In the genomic region with DNA sequence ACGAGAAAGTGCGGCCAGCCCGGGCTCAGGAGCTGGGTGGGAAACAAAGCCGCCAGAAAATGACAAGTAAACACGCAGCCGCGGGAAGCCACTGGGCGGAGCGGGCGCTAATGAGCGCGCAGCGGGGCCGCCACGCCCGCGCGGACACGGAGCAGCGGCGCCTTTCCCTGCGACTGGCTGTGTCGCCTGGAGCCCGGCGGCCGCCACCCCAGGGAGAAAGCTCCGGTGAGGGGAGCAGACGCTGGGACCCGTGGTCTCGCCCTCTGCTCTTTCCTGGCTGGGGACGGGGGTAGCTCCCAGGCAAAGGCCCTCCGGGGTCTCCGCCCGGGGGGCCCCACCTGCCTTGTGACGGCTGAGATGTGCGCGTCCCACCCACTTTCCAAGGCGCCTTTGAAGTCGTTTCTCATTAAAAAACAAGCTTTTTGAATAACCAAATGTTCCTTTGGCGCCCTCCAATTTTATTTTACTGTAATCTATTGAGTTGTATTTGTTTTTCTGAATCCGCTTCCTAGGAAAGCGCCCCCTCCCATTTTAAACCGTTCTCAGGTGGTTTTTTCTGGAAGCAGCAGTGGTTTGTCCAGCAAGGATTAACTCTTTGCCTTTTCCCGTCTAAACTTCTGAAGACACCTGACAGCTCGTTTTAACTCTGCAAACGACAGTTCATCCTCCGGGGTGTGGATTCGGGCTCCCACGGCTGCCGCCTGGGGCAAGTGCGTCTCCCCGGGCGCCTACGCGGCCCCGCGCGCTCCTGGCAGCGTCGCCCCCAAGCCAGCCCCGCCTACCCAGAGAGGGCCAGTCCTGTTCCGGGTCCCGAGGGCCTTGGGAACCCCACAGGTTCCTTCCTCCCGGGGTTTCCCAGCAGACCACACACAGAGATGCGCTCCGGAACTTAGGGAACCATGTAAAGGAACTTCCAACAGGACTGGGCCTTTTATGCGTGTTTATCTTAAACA, we compare ENCODE assay signal across 8 cellular contexts. TPM values are rescaled to one million over a fixed set of nuclear protein-coding genes. Genes with fewer than 3 reads are reported as not detected.
DNase-seq lines count a peak whose midpoint lies in the region; ATAC-seq and TF ChIP-seq lines count a peak whose summit lies in the region.

No MANE protein-coding gene starts in this region.

- no peaks in the 10 kb centered on the region for H3K9me3 Mint-ChIP-seq in stimulated activated effector memory CD8-positive, alpha-beta T cell treated with anti-CD3 and anti-CD28 coated beads, Interleukin-12 subunit alpha, Interleukin-12 subunit beta, amount 100 ng/mL, for 72 hours

- H3K4me2 ChIP-seq in DND-41 (ENCODE audit: insufficient read depth, low read length), result no peak overlapping the region

- H3K9ac ChIP-seq in DND-41 (ENCODE audit: low read depth, low read length), result peak overlapping the region; percentile 25; the same call in 1 of the 2 replicates

- H3K27me3 ChIP-seq in DND-41 (ENCODE audit: insufficient read depth, low read length, poor library complexity) (no peaks in the 10 kb centered on the region), HL-60 (ENCODE audit: insufficient read depth, poor library complexity, severe bottlenecking) (no peaks in the 10 kb centered on the region), SJCRH30 (no peaks in the 10 kb centered on the region)

- peaks cover 18% of the 10 kb centered on the region for H3K4me1 Mint-ChIP-seq in stimulated activated effector memory CD8-positive, alpha-beta T cell treated with anti-CD3 and anti-CD28 coated beads, Interleukin-12 subunit alpha, Interleukin-12 subunit beta, amount 100 ng/mL, for 72 hours

- H3K4me3 ChIP-seq in DND-41 (ENCODE audit: low read depth in 1 of 2, low read length in 2 of 2) (no peak overlapping the region; a peak in 1 of 4 replicates), HL-60 (replicated peaks; ENCODE audit: insufficient read depth, low read length) (peak overlapping the region; percentile 23), SJCRH30 (no peak overlapping the region)

- peak overlapping the region; percentile 5; the same call in 1 of the 2 replicates for H2AFZ ChIP-seq in DND-41 (ENCODE audit: low read depth, low read length)

- DNase-seq in DND-41, result peak; percentile 65
- DNase-seq in HL-60 (ENCODE audit: low read depth in 1 of 2, low spot score in 1 of 2), result no peak
- DNase-seq in activated naive CD4-positive, alpha-beta T cell treated with anti-CD3 and anti-CD28 coated beads, Interleukin-2, amount 50 U/mL, for 16 hours, result peak; percentile 47
- DNase-seq in islet precursor cell, result peak; percentile 58
- DNase-seq in stimulated activated effector memory CD8-positive, alpha-beta T cell treated with anti-CD3 and anti-CD28 coated beads, Interleukin-12 subunit alpha, Interleukin-12 subunit beta, amount 100 ng/mL, for 72 hours (ENCODE audit: low spot score in 2 of 2), result no peak
- DNase-seq in DMS153 (lab: John Stamatoyannopoulos, UW), result no peak
- no peak for DNase-seq in SJCRH30
- DNase-seq in OCI-M1 (lab: John Stamatoyannopoulos, UW), result no peak

- no peaks in the 10 kb centered on the region for H3K36me3 Mint-ChIP-seq in stimulated activated effector memory CD8-positive, alpha-beta T cell treated with anti-CD3 and anti-CD28 coated beads, Interleukin-12 subunit alpha, Interleukin-12 subunit beta, amount 100 ng/mL, for 72 hours

- H3K27ac Mint-ChIP-seq in stimulated activated effector memory CD8-positive, alpha-beta T cell treated with anti-CD3 and anti-CD28 coated beads, Interleukin-12 subunit alpha, Interleukin-12 subunit beta, amount 100 ng/mL, for 72 hours, result no peak overlapping the region

- no peaks in the 10 kb centered on the region for H4K20me1 ChIP-seq in DND-41 (ENCODE audit: insufficient read depth, low read length)

- H3K27ac ChIP-seq in DND-41 (ENCODE audit: low read length) (no peak overlapping the region; the same call in 1 of the 2 replicates), HL-60 (replicated peaks) (no peak overlapping the region), SJCRH30 (no peak overlapping the region)

- peaks cover 61% of the 10 kb centered on the region for H3K4me1 ChIP-seq in DND-41 (ENCODE audit: insufficient read depth, low read length)
- H3K4me1 ChIP-seq in SJCRH30, result no peaks in the 10 kb centered on the region

- ATAC-seq in DND-41 (ENCODE audit: insufficient read depth, low read depth), result peak; percentile 66
- ATAC-seq in stimulated activated effector memory CD8-positive, alpha-beta T cell treated with anti-CD3 and anti-CD28 coated beads, Interleukin-12 subunit alpha, Interleukin-12 subunit beta, amount 100 ng/mL, for 72 hours, result peak; percentile 68

- H3K9me3 ChIP-seq in DND-41 (ENCODE audit: insufficient read depth, low read length, severe bottlenecking) (no peaks in the 10 kb centered on the region), SJCRH30 (replicated peaks) (0 out of 2 replicates have a peak, but pooled peaks cover 3% of the 10 kb centered on the region)

- TF ChIP-seq CTCF in DND-41 (IDR thresholded peaks at IDR 0.05; ENCODE audit: borderline replicate concordance, extremely low read depth, low read length, poor library complexity, severe bottlenecking) (no peak), HL-60 (IDR thresholded peaks at IDR 0.05; ENCODE audit: insufficient read depth, low read length) (no peak)

- peak overlapping the region; percentile 69 for H3K4me3 Mint-ChIP-seq in stimulated activated effector memory CD8-positive, alpha-beta T cell treated with anti-CD3 and anti-CD28 coated beads, Interleukin-12 subunit alpha, Interleukin-12 subunit beta, amount 100 ng/mL, for 72 hours

- H3K36me3 ChIP-seq in DND-41 (ENCODE audit: insufficient read depth, low read length) (no peaks in the 10 kb centered on the region), SJCRH30 (no peaks in the 10 kb centered on the region)

- no peaks in the 10 kb centered on the region for H3K79me2 ChIP-seq in DND-41 (ENCODE audit: insufficient read depth, low read length)

RNA-seq across cellular contexts. Expression of a gene that starts 54.6 kb away (rescaled TPM):
- 0.33 and 0.47 TPM in 2 replicates for total RNA-seq in SJCRH30 (2014; rRNA removed; shearing (Covaris generic))

Comparison
In these comparisons a context has a peak if more than half of its experiments do, and no peak if none do; other contexts are left out.
1. DNase-seq: peak in DND-41 (single experiment), activated naive CD4-positive, alpha-beta T cell treated with anti-CD3 and anti-CD28 coated beads, Interleukin-2, amount 50 U/mL, for 16 hours (single experiment) and islet precursor cell (single experiment); none in HL-60 (0 of 2), stimulated activated effector memory CD8-positive, alpha-beta T cell treated with anti-CD3 and anti-CD28 coated beads, Interleukin-12 subunit alpha, Interleukin-12 subunit beta, amount 100 ng/mL, for 72 hours (0 of 2), DMS153 (single experiment), SJCRH30 (0 of 2) and OCI-M1 (single experiment).